In genomic region chr15:51737538-51738305, GRCh38 we compare ENCODE assay signal across 7 cellular contexts.
A peak's percentile ranks its signal among the peaks of the same experiment; 100 is the strongest.
DNase-seq lines count a peak whose midpoint lies in the region; ATAC-seq and TF ChIP-seq lines count a peak whose summit lies in the region.

LYSMD2 (minus strand) TSS chr15:51737655; CDS start chr15:51737622, 33 bp downstream.

- in situ Hi-C loops in GM13977 (cut with MboI; ENCODE audit: low pct_unique_long_range_greater_than_20kb, low sequenced_read_pairs, unreplicated experiment): no loop called here

- TF ChIP-seq CTCF in GM13977 (IDR thresholded peaks at IDR 0.05; ENCODE audit: extremely low read depth, insufficient read depth, missing control alignments): no peak

- peak; percentile 36 for ATAC-seq in HG02610 (IDR thresholded peaks at IDR 0.05; ENCODE audit: unreplicated experiment)

- DNase-seq in GM13977 (ENCODE audit: low spot score) (peak; percentile 71), NCI-H2227 treated with DMSO at 0.1 percent for 48 hours (lab: John Stamatoyannopoulos, UW) (peak; percentile 10), medulla oblongata (ENCODE audit: extremely low spot score) (peak; percentile 73)
- DNase-seq in activated CD4-positive, alpha-beta T cell treated with anti-CD3 and anti-CD28 coated beads, Interleukin-2, amount 50 U/mL, for 48 hours: peak; percentile 68 to 71
- DNase-seq in effector CD4-positive, alpha-beta T cell: peak; percentile 55
- peak; percentile 50 for DNase-seq in stimulated activated CD8-positive, alpha-beta memory T cell treated with anti-CD3 and anti-CD28 coated beads, Interleukin-12 subunit alpha, Interleukin-12 subunit beta, amount 100 ng/mL, for 1 hour (ENCODE audit: low read depth)

Comparison
In these comparisons a context has a peak if more than half of its experiments do, and no peak if none do; other contexts are left out.
1. Peak in every context shown above with its lines: DNase-seq and ATAC-seq.
2. DNase-seq: peak in every context shown above with its lines; median percentile 73 in medulla oblongata; 71 in GM13977; 70 in activated CD4-positive, alpha-beta T cell treated with anti-CD3 and anti-CD28 coated beads, Interleukin-2, amount 50 U/mL, for 48 hours; 55 in effector CD4-positive, alpha-beta T cell; 50 in stimulated activated CD8-positive, alpha-beta memory T cell treated with anti-CD3 and anti-CD28 coated beads, Interleukin-12 subunit alpha, Interleukin-12 subunit beta, amount 100 ng/mL, for 1 hour; 10 in NCI-H2227 treated with DMSO at 0.1 percent for 48 hours.